ENCODE assay signal across 27 cellular contexts in the genomic region with DNA sequence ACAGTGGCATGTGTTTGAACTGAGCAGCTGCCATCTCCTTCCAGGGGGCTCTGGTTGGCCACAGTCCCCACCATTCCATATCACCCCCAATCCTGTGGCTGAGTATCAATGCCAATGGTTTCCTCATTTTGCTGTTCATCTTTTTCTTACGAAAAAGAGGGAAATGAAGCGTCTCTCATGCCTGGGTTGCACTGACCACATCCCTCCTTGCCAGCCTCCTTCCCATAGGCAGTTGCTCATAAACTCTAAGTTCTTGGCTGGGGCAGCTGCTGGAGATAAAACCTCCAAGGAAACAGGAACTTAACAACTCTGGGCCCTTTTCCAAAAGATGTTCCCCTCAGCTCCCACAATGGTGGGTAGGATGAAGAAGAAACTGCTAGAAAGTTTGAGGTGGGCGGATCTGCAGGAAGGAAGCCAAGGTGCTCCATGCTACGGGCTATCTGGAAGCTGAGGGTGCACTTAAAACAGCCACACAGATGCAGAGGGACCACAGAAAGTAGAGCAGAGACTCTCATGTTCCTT. TPM values are rescaled to one million over a fixed set of nuclear protein-coding genes. Genes with fewer than 3 reads are reported as not detected.
A peak's percentile ranks its signal among the peaks of the same experiment; 100 is the strongest.
DNase-seq lines count a peak whose midpoint lies in the region; ATAC-seq and TF ChIP-seq lines count a peak whose summit lies in the region.
"Had no signal": no experiment of that assay in that cellular context is flagged by ENCODE, and none has a peak within 500 bp of the region (broad histone marks: within the 10 kb centered on the region; RNA-seq: fewer than 3 reads in every experiment).

No MANE protein-coding gene starts in this region.

- DNase-seq in HL-60 (ENCODE audit: low read depth in 1 of 2, low spot score in 1 of 2) (peak in 1 of 2 experiments; percentile 66), NB4 (ENCODE audit: low read depth) (peak; percentile 82), occipital lobe (lab: John Stamatoyannopoulos, UW) (peak; percentile 69), immature natural killer cell (no peak), NCI-H510A treated with DMSO at 0.1 percent for 48 hours (lab: John Stamatoyannopoulos, UW) (no peak)
- DNase-seq: activated CD4-positive, alpha-beta T cell treated with anti-CD3 and anti-CD28 coated beads for 4 hours; activated T-cell treated with anti-CD3 and anti-CD28 coated beads, Interleukin-2, amount 50 U/mL, for 4 hours; CD4-positive, alpha-beta memory T cell; central memory CD4-positive, alpha-beta T cell; DMS 273 treated with DMSO at 0.1 percent for 48 hours; naive B cell; NCI-H1417; stimulated activated CD4-positive, alpha-beta T cell treated with anti-CD3 and anti-CD28 coated beads, Interleukin-12 subunit alpha, Interleukin-12 subunit beta, amount 100 ng/mL, for 4 hours; stimulated activated naive CD4-positive, alpha-beta T cell treated with Interleukin-2 at 50 U/mL for 16 hours had no signal

- H3K27me3 ChIP-seq in HL-60 (ENCODE audit: insufficient read depth, poor library complexity, severe bottlenecking): no peaks in the 10 kb centered on the region
- H3K27me3 ChIP-seq: ascending aorta had no signal

- peaks cover 3 to 4% (median 4%) of the 10 kb centered on the region in 3 donors for H3K27me3 Mint-ChIP-seq in immature natural killer cell (ENCODE audit: low read depth in 3 of 3)

- no peak overlapping the region for H3K4me3 Mint-ChIP-seq in immature natural killer cell
- H3K4me3 Mint-ChIP-seq: activated naive CD4-positive, alpha-beta T cell treated with anti-CD3 and anti-CD28 coated beads, Interleukin-2, amount 50 U/mL, for 24 hours; activated T-cell treated with anti-CD3 and anti-CD28 coated beads, Interleukin-2, amount 50 U/mL, for 4 hours; CD4-positive, alpha-beta memory T cell; T-helper 1 cell treated with Interleukin-12 subunit alpha and Interleukin-12 subunit beta and Interleukin-4 antibody, amounts not matched to agents 30 μg/mL and 1 μg/mL, for 36 hours had no signal

- H3K4me3 ChIP-seq in HL-60 (replicated peaks; ENCODE audit: insufficient read depth, low read length) (no peak overlapping the region), NB4 (ENCODE audit: low read depth, low read length) (no peak overlapping the region)
- H3K4me3 ChIP-seq: ascending aorta, HAP-1, SJSA1, tibial artery had no signal

- H3K27ac Mint-ChIP-seq in immature natural killer cell: no peak overlapping the region
- H3K27ac Mint-ChIP-seq: activated naive CD4-positive, alpha-beta T cell treated with anti-CD3 and anti-CD28 coated beads, Interleukin-2, amount 50 U/mL, for 24 hours; naive B cell; T-helper 1 cell treated with Interleukin-12 subunit alpha and Interleukin-12 subunit beta and Interleukin-4 antibody, amounts not matched to agents 30 μg/mL and 1 μg/mL, for 36 hours had no signal

- peak overlapping the region; percentile 64 for H3K27ac ChIP-seq in HL-60 (replicated peaks)
- H3K27ac ChIP-seq in cingulate gyrus (ENCODE audit: low read depth, low read length): peak overlapping the region; percentile 49
- H3K27ac ChIP-seq: ascending aorta, SJSA1, tibial artery had no signal

- TF ChIP-seq CTCF in HL-60 (IDR thresholded peaks at IDR 0.05; ENCODE audit: insufficient read depth, low read length) (no peak), NB4 (IDR thresholded peaks at IDR 0.05; ENCODE audit: low read depth, low read length) (no peak)

- ATAC-seq in GM18511 (IDR thresholded peaks at IDR 0.05; ENCODE audit: unreplicated experiment) (no peak), HG03571 (IDR thresholded peaks at IDR 0.05; ENCODE audit: unreplicated experiment) (no peak)

- no peaks in the 10 kb centered on the region for H3K9me3 Mint-ChIP-seq in immature natural killer cell
- H3K9me3 Mint-ChIP-seq: activated naive CD4-positive, alpha-beta T cell treated with anti-CD3 and anti-CD28 coated beads, Interleukin-2, amount 50 U/mL, for 24 hours; activated T-cell treated with anti-CD3 and anti-CD28 coated beads, Interleukin-2, amount 50 U/mL, for 4 hours; CD4-positive, alpha-beta memory T cell; T-helper 1 cell treated with Interleukin-12 subunit alpha and Interleukin-12 subunit beta and Interleukin-4 antibody, amounts not matched to agents 30 μg/mL and 1 μg/mL, for 36 hours had no signal

- H3K36me3 Mint-ChIP-seq in immature natural killer cell: no peaks in the 10 kb centered on the region
- H3K36me3 Mint-ChIP-seq: activated naive CD4-positive, alpha-beta T cell treated with anti-CD3 and anti-CD28 coated beads, Interleukin-2, amount 50 U/mL, for 24 hours; CD4-positive, alpha-beta memory T cell had no signal

- H3K4me1 Mint-ChIP-seq in immature natural killer cell: no peaks in the 10 kb centered on the region
- H3K4me1 Mint-ChIP-seq: activated naive CD4-positive, alpha-beta T cell treated with anti-CD3 and anti-CD28 coated beads, Interleukin-2, amount 50 U/mL, for 24 hours; CD4-positive, alpha-beta memory T cell had no signal

- TF ChIP-seq POLR2A in NB4 (IDR thresholded peaks at IDR 0.05; ENCODE audit: extremely low read depth, insufficient read length): no peak

RNA-seq across cellular contexts. Expression of a gene that starts 29.3 kb away (rescaled TPM):
- total RNA-seq in occipital lobe: 35.1 TPM
- polyA plus RNA-seq in immature natural killer cell: not detected
- total RNA-seq: activated CD8-positive, alpha-beta memory T cell treated with anti-CD3 and anti-CD28 coated beads for 36 hours; activated T-cell treated with anti-CD3 and anti-CD28 coated beads, Interleukin-2, amount 50 U/mL, for 4 hours; ascending aorta; CD4-positive, alpha-beta memory T cell; dermis microvascular lymphatic vessel endothelial cell; fibroblast of lung; mesenteric fat pad had no signal
- polyA plus RNA-seq: CD4-positive, alpha-beta memory T cell had no signal

Comparison
In these comparisons a context has a peak if more than half of its experiments do, and no peak if none do; other contexts are left out.
1. DNase-seq: peak in NB4 (single experiment) and occipital lobe (single experiment); none in immature natural killer cell (0 of 3) and NCI-H510A treated with DMSO at 0.1 percent for 48 hours (single experiment).